Comparison of ENCODE assay signal across 28 cellular contexts in the genomic region with DNA sequence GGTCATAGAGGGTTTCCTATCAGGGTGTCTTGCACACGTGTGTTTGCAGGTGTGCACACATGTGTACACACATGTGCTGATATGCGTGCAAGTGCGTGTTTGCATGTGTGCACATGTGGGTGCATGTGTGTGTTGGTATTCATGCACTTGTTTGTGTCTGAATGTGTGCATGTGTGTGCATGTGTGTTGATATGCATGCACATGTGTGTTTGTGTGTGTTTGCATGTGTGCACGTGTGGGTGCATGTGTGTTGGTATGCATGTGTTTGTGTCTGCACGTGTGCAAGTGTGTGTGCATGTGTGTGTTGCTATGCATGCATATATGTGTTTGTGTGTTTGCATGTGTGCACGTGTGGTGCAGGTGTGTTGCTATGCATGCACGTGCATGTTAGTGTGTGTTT.
"Had no signal": no experiment of that assay in that cellular context is flagged by ENCODE, and none has a peak within 500 bp of the region (broad histone marks: within the 10 kb centered on the region; RNA-seq: fewer than 3 reads in every experiment).

No MANE protein-coding gene starts in this region.

- H3K4me3 Mint-ChIP-seq: dendritic cell treated with granulocyte-macrophage colony-stimulating factor and Interleukin-4, amounts not matched to agents 40 ng/mL and 50 ng/mL, for 4 days; memory B cell; mesothelial cell of epicardium; naive B cell; natural killer cell treated with Interleukin-12 subunit alpha and Interleukin-12 subunit beta and Interleukin-15 and Interleukin-18, amount 100 ng/mL, for 72 hours; stimulated activated naive CD8-positive, alpha-beta T cell treated with anti-CD3 and anti-CD28 coated beads, Interleukin-15, amount 100 ng/mL, for 72 hours had no signal

- H3K27ac Mint-ChIP-seq: dendritic cell treated with granulocyte-macrophage colony-stimulating factor and Interleukin-4, amounts not matched to agents 40 ng/mL and 50 ng/mL, for 4 days; memory B cell; mesothelial cell of epicardium; natural killer cell treated with Interleukin-12 subunit alpha and Interleukin-12 subunit beta and Interleukin-15 and Interleukin-18, amount 100 ng/mL, for 72 hours had no signal

- H3K36me3 Mint-ChIP-seq: memory B cell; mesothelial cell of epicardium; naive B cell; natural killer cell treated with Interleukin-12 subunit alpha and Interleukin-12 subunit beta and Interleukin-15 and Interleukin-18, amount 100 ng/mL, for 72 hours had no signal

- H3K9me3 ChIP-seq: gastrocnemius medialis, heart left ventricle, mucosa of descending colon, ovary, psoas muscle, suprapubic skin, transverse colon had no signal

- H3K9me3 Mint-ChIP-seq: dendritic cell treated with granulocyte-macrophage colony-stimulating factor and Interleukin-4, amounts not matched to agents 40 ng/mL and 50 ng/mL, for 4 days; memory B cell; mesothelial cell of epicardium; natural killer cell treated with Interleukin-12 subunit alpha and Interleukin-12 subunit beta and Interleukin-15 and Interleukin-18, amount 100 ng/mL, for 72 hours; stimulated activated naive CD8-positive, alpha-beta T cell treated with anti-CD3 and anti-CD28 coated beads, Interleukin-15, amount 100 ng/mL, for 72 hours had no signal

- DNase-seq: central memory CD4-positive, alpha-beta T cell; effector CD8-positive, alpha-beta T cell; erythroblast; foreskin fibroblast; gastrocnemius medialis; heart left ventricle; kidney; mucosa of descending colon; naive B cell; occipital lobe; ovary; psoas muscle; right cardiac atrium; stimulated activated CD4-positive, alpha-beta T cell treated with anti-CD3 and anti-CD28 coated beads, Interleukin-15, amount 100 ng/mL, for 24 hours; stimulated activated CD4-positive, alpha-beta T cell treated with anti-CD3 and anti-CD28 coated beads, Interleukin-2, amount 100 ng/mL, for 48 hours; stimulated activated CD8-positive, alpha-beta memory T cell treated with anti-CD3 and anti-CD28 coated beads, Interleukin-4, amount 100 ng/mL, for 48 hours; stimulated activated naive CD4-positive, alpha-beta T cell; stimulated activated naive CD8-positive, alpha-beta T cell treated with anti-CD3 and anti-CD28 coated beads, Interleukin-15, amount 100 ng/mL, for 72 hours; transverse colon had no signal

- H3K36me3 ChIP-seq: gastrocnemius medialis, heart left ventricle, ovary, suprapubic skin, transverse colon had no signal

- H2AFZ ChIP-seq: hepatocyte had no signal

- ATAC-seq: gastrocnemius medialis; heart left ventricle; left lobe of liver; mucosa of descending colon; natural killer cell treated with Interleukin-12 subunit alpha and Interleukin-12 subunit beta and Interleukin-15 and Interleukin-18, amount 100 ng/mL, for 72 hours; psoas muscle; right cardiac atrium; stimulated activated naive CD8-positive, alpha-beta T cell treated with anti-CD3 and anti-CD28 coated beads, Interleukin-15, amount 100 ng/mL, for 72 hours had no signal

- H3K4me2 ChIP-seq: hepatocyte had no signal

- H3K27me3 ChIP-seq: gastrocnemius medialis, ovary had no signal

- H3K4me3 ChIP-seq: gastrocnemius medialis, heart left ventricle, hepatocyte, lung, mucosa of descending colon, ovary, psoas muscle, skin epidermis, suprapubic skin, transverse colon had no signal

- H3K4me1 Mint-ChIP-seq: memory B cell; mesothelial cell of epicardium; naive B cell; stimulated activated naive CD8-positive, alpha-beta T cell treated with anti-CD3 and anti-CD28 coated beads, Interleukin-15, amount 100 ng/mL, for 72 hours had no signal

- H3K4me1 ChIP-seq: gastrocnemius medialis, heart left ventricle, psoas muscle, suprapubic skin, transverse colon had no signal

- H3K27me3 Mint-ChIP-seq: dendritic cell treated with granulocyte-macrophage colony-stimulating factor and Interleukin-4, amounts not matched to agents 40 ng/mL and 50 ng/mL, for 4 days; memory B cell had no signal

- H3K27ac ChIP-seq: gastrocnemius medialis, heart left ventricle, hepatocyte, ovary, psoas muscle, skin epidermis, suprapubic skin, transverse colon had no signal
